Comparison of ENCODE assay signal across 1 cellular context in genomic region chr13:110635405-110636002, GRCh38.
TF ChIP-seq lines count a peak whose summit lies in the region.

No MANE protein-coding gene starts in this region.

TF ChIP-seq in H1, 55 proteins besides CTCF, POLR2A, EP300 and RAD21 (continued from another document):
- TF ChIP-seq SUZ12 (IDR thresholded peaks at IDR 0.05; ENCODE audit: low read length) (no peak), CHD2 (IDR thresholded peaks at IDR 0.05; ENCODE audit: low read length) (no peak), CHD1 (IDR thresholded peaks at IDR 0.05; ENCODE audit: low read depth, low read length) (no peak)
TF ChIP-seq in H1: peak in this region for 0.
